ENCODE assay signal across 22 cellular contexts in the genomic region with DNA sequence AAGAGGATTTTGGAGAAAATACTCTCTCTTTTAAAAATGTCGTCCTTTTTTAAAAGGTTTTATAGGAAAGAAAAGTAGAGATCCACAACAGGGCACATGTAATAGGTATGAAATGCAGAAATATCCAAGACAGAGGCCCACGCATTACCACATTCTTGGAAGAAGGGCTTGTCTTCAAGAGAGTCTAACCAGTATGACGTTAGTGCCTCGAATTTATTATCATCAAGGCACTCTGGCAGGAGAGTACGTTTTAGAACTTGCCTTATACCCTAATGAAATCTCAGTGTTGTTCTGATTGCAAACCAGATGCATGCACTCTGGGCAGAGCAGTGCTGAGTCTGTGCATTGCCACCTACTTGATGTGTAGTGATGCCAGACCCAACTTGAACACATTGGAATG.
"Had no signal": no experiment of that assay in that cellular context is flagged by ENCODE, and none has a peak within 500 bp of the region (broad histone marks: within the 10 kb centered on the region; RNA-seq: fewer than 3 reads in every experiment).

No MANE protein-coding gene starts in this region.

- ATAC-seq: effector memory CD8-positive, alpha-beta T cell; gastrocnemius medialis; heart right ventricle; stimulated activated effector memory CD8-positive, alpha-beta T cell treated with anti-CD3 and anti-CD28 coated beads, Interleukin-12 subunit alpha, Interleukin-12 subunit beta, amount 100 ng/mL, for 72 hours had no signal

- H3K27me3 ChIP-seq: esophagus muscularis mucosa, gastrocnemius medialis, right atrium auricular region, tibial nerve had no signal

- H3K9me3 ChIP-seq: esophagus muscularis mucosa, gastrocnemius medialis, heart right ventricle, left ventricle myocardium inferior, neutrophil, right atrium auricular region, tibial nerve had no signal

- H3K36me3 Mint-ChIP-seq: naive B cell; stimulated activated effector memory CD8-positive, alpha-beta T cell treated with anti-CD3 and anti-CD28 coated beads, Interleukin-12 subunit alpha, Interleukin-12 subunit beta, amount 100 ng/mL, for 72 hours had no signal

- H3K4me1 ChIP-seq: heart right ventricle, left ventricle myocardium inferior, right atrium auricular region had no signal

- H3K4me3 ChIP-seq: esophagus muscularis mucosa, gastrocnemius medialis, heart right ventricle, left ventricle myocardium inferior, lung, right atrium auricular region, tibial nerve had no signal

- H3K27ac Mint-ChIP-seq: dendritic cell treated with granulocyte-macrophage colony-stimulating factor and Interleukin-4, amounts not matched to agents 40 ng/mL and 50 ng/mL, for 4 days; effector memory CD8-positive, alpha-beta T cell; naive B cell; nephron; stimulated activated effector memory CD8-positive, alpha-beta T cell treated with anti-CD3 and anti-CD28 coated beads, Interleukin-12 subunit alpha, Interleukin-12 subunit beta, amount 100 ng/mL, for 72 hours; stimulated activated naive CD8-positive, alpha-beta T cell treated with anti-CD3 and anti-CD28 coated beads, Interleukin-15, Interleukin-2, amounts not matched to agents 100 ng/mL and 50 ng/mL, for 24 hours had no signal

- H3K4me1 Mint-ChIP-seq: central memory CD8-positive, alpha-beta T cell; naive B cell; stimulated activated effector memory CD8-positive, alpha-beta T cell treated with anti-CD3 and anti-CD28 coated beads, Interleukin-12 subunit alpha, Interleukin-12 subunit beta, amount 100 ng/mL, for 72 hours had no signal

- H3K27ac ChIP-seq: epithelial cell of prostate, esophagus muscularis mucosa, gastrocnemius medialis, heart right ventricle, left ventricle myocardium inferior, neutrophil, right atrium auricular region, tibial nerve had no signal

- DNase-seq: effector memory CD8-positive, alpha-beta T cell; gastrocnemius medialis; heart right ventricle; islet precursor cell; left ventricle myocardium inferior; mesenchymal stem cell; midbrain; naive B cell; posterior cingulate gyrus; stimulated activated CD4-positive, alpha-beta T cell treated with anti-CD3 and anti-CD28 coated beads, Interleukin-4, amount 100 ng/mL, for 1 hour; stimulated activated CD8-positive, alpha-beta memory T cell treated with anti-CD3 and anti-CD28 coated beads, Interleukin-4, amount 100 ng/mL, for 48 hours had no signal

- H3K4me3 Mint-ChIP-seq: central memory CD8-positive, alpha-beta T cell; dendritic cell treated with granulocyte-macrophage colony-stimulating factor and Interleukin-4, amounts not matched to agents 40 ng/mL and 50 ng/mL, for 4 days; effector memory CD8-positive, alpha-beta T cell; naive B cell; nephron; stimulated activated effector memory CD8-positive, alpha-beta T cell treated with anti-CD3 and anti-CD28 coated beads, Interleukin-12 subunit alpha, Interleukin-12 subunit beta, amount 100 ng/mL, for 72 hours; stimulated activated naive CD8-positive, alpha-beta T cell treated with anti-CD3 and anti-CD28 coated beads, Interleukin-15, Interleukin-2, amounts not matched to agents 100 ng/mL and 50 ng/mL, for 24 hours had no signal

- H3K36me3 ChIP-seq: esophagus muscularis mucosa, gastrocnemius medialis, heart right ventricle, left ventricle myocardium inferior, neutrophil, right atrium auricular region, tibial nerve had no signal

- H3K9me3 Mint-ChIP-seq: central memory CD8-positive, alpha-beta T cell; dendritic cell treated with granulocyte-macrophage colony-stimulating factor and Interleukin-4, amounts not matched to agents 40 ng/mL and 50 ng/mL, for 4 days; effector memory CD8-positive, alpha-beta T cell; naive B cell; nephron; stimulated activated effector memory CD8-positive, alpha-beta T cell treated with anti-CD3 and anti-CD28 coated beads, Interleukin-12 subunit alpha, Interleukin-12 subunit beta, amount 100 ng/mL, for 72 hours; stimulated activated naive CD8-positive, alpha-beta T cell treated with anti-CD3 and anti-CD28 coated beads, Interleukin-15, Interleukin-2, amounts not matched to agents 100 ng/mL and 50 ng/mL, for 24 hours had no signal
